Comparison of ENCODE assay signal across 14 cellular contexts in the genomic region with DNA sequence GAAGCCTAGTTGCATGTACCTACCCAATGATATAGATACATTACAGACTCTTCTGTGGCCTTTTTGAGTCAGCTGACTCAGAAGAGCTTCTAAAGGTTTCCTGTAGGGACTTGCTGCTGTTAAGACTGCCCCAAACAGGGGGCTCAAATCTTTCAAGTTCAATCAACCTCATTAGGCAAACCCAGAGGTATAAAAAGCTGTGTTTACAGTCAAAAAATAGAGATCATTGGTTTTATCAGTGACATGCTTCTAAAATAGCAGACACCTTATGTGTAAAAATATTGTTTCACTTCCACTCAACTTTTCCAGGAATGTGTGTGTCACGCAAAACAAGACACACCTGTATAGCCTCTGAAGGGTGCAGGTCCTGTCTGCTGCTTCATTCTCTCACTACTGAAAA.
A peak's percentile ranks its signal among the peaks of the same experiment; 100 is the strongest.
DNase-seq lines count a peak whose midpoint lies in the region; ATAC-seq and TF ChIP-seq lines count a peak whose summit lies in the region.
"Had no signal": no experiment of that assay in that cellular context is flagged by ENCODE, and none has a peak within 500 bp of the region (broad histone marks: within the 10 kb centered on the region; RNA-seq: fewer than 3 reads in every experiment).

No MANE protein-coding gene starts in this region.

- H3K9me3 ChIP-seq in gastrocnemius medialis (no peaks in the 10 kb centered on the region), heart right ventricle (no peaks in the 10 kb centered on the region)
- H3K9me3 ChIP-seq: left lung had no signal

- no peak overlapping the region for H3K4me3 Mint-ChIP-seq in activated T-cell treated with anti-CD3 and anti-CD28 coated beads, Interleukin-2, amount 50 U/mL, for 72 hours
- H3K4me3 Mint-ChIP-seq in activated naive CD4-positive, alpha-beta T cell treated with anti-CD3 and anti-CD28 coated beads, Interleukin-2, amount 10 ng/mL, durations not matched to agents 7 days and 5 days, result no peak overlapping the region

- H3K27ac ChIP-seq in gastrocnemius medialis (no peak overlapping the region), heart right ventricle (no peak overlapping the region)
- H3K27ac ChIP-seq: left lung had no signal

- TF ChIP-seq CTCF in gastrocnemius medialis (IDR thresholded peaks at IDR 0.05 in 4 of 5, conservative IDR thresholded peaks at IDR 0.05 in 1 of 5) (no peak), heart right ventricle (IDR thresholded peaks at IDR 0.05) (no peak)

- no peak overlapping the region for H3K27ac Mint-ChIP-seq in activated T-cell treated with anti-CD3 and anti-CD28 coated beads, Interleukin-2, amount 50 U/mL, for 72 hours
- no peak overlapping the region for H3K27ac Mint-ChIP-seq in activated naive CD4-positive, alpha-beta T cell treated with anti-CD3 and anti-CD28 coated beads, Interleukin-2, amount 10 ng/mL, durations not matched to agents 7 days and 5 days

- no peak for TF ChIP-seq POLR2A in gastrocnemius medialis (IDR thresholded peaks at IDR 0.05)

- H3K4me1 ChIP-seq in gastrocnemius medialis (no peaks in the 10 kb centered on the region), heart right ventricle (no peaks in the 10 kb centered on the region)
- H3K4me1 ChIP-seq: left lung had no signal

- intact Hi-C loops in gastrocnemius medialis (cut with DNase I; ENCODE audit: low total_unique reads) (no loop called here), heart right ventricle (cut with DNase I) (no loop called here)

- peaks cover 0 to 5% of the 10 kb centered on the region in 2 donors for H3K9me3 Mint-ChIP-seq in activated T-cell treated with anti-CD3 and anti-CD28 coated beads, Interleukin-2, amount 50 U/mL, for 72 hours
- no peaks in the 10 kb centered on the region for H3K9me3 Mint-ChIP-seq in activated naive CD4-positive, alpha-beta T cell treated with anti-CD3 and anti-CD28 coated beads, Interleukin-2, amount 10 ng/mL, durations not matched to agents 7 days and 5 days

- H3K27me3 ChIP-seq in gastrocnemius medialis (no peaks in the 10 kb centered on the region), heart right ventricle (no peaks in the 10 kb centered on the region)
- H3K27me3 ChIP-seq: left lung had no signal

- H3K36me3 ChIP-seq in gastrocnemius medialis (no peaks in the 10 kb centered on the region), heart right ventricle (no peaks in the 10 kb centered on the region)
- H3K36me3 ChIP-seq: left lung had no signal

- H3K27me3 Mint-ChIP-seq in activated T-cell treated with anti-CD3 and anti-CD28 coated beads, Interleukin-2, amount 50 U/mL, for 72 hours (ENCODE audit: low read depth), result peaks cover 9% of the 10 kb centered on the region
- H3K27me3 Mint-ChIP-seq in activated naive CD4-positive, alpha-beta T cell treated with anti-CD3 and anti-CD28 coated beads, Interleukin-2, amount 10 ng/mL, durations not matched to agents 7 days and 5 days, result no peaks in the 10 kb centered on the region

- no peaks in the 10 kb centered on the region for H3K36me3 Mint-ChIP-seq in activated T-cell treated with anti-CD3 and anti-CD28 coated beads, Interleukin-2, amount 50 U/mL, for 72 hours (ENCODE audit: insufficient read depth in 2 of 2)
- no peaks in the 10 kb centered on the region for H3K36me3 Mint-ChIP-seq in activated naive CD4-positive, alpha-beta T cell treated with anti-CD3 and anti-CD28 coated beads, Interleukin-2, amount 10 ng/mL, durations not matched to agents 7 days and 5 days

- WGBS in heart right ventricle, 2 donors, result 85 to 87% methylated on average over 1 of the region's 1 CpG

- ATAC-seq in activated T-cell treated with anti-CD3 and anti-CD28 coated beads, Interleukin-2, amount 50 U/mL, for 72 hours (replicated peaks in 1 of 2), result peak; percentile 58 to 67
- ATAC-seq in GM21619 (IDR thresholded peaks at IDR 0.05; ENCODE audit: unreplicated experiment) (peak; percentile 48), HG03139 (IDR thresholded peaks at IDR 0.05; ENCODE audit: unreplicated experiment) (peak; percentile 50), gastrocnemius medialis (no peak), heart right ventricle (no peak)
- ATAC-seq: left lung had no signal

- no peak for DNase-seq in activated T-cell treated with anti-CD3 and anti-CD28 coated beads, Interleukin-2, amount 50 U/mL, for 72 hours
- DNase-seq in activated T-cell treated with anti-CD3 and anti-CD28 coated beads, Interleukin-2, amount 50 U/mL, for 1 hour, result no peak
- DNase-seq in COLO829 (ENCODE audit: low spot score), result no peak
- DNase-seq in gastrocnemius medialis, result no peak
- no peak for DNase-seq in activated naive CD4-positive, alpha-beta T cell treated with anti-CD3 and anti-CD28 coated beads, Interleukin-2, amount 10 ng/mL, durations not matched to agents 7 days and 5 days
- no peak for DNase-seq in heart right ventricle
- DNase-seq: activated CD4-positive, alpha-beta T cell treated with anti-CD3 and anti-CD28 coated beads for 4 hours; activated gamma-delta T cell; head of caudate nucleus; left lung; NCI-H2171 had no signal

- in situ Hi-C loops in gastrocnemius medialis (cut with MboI; ENCODE audit: low sequenced_read_pairs in 4 of 4), result no loop called here

- CTCF ChIA-PET in activated naive CD4-positive, alpha-beta T cell treated with anti-CD3 and anti-CD28 coated beads, Interleukin-2, amount 10 ng/mL, durations not matched to agents 7 days and 5 days (lab: Charles Lee), result interaction anchor here (0.6 kb wide), 1 partner anchor 410 kb away, joined by 3 read pairs; no protein-coding TSS in a partner anchor

- H3K4me1 Mint-ChIP-seq in activated T-cell treated with anti-CD3 and anti-CD28 coated beads, Interleukin-2, amount 50 U/mL, for 72 hours (ENCODE audit: low read depth), result peaks cover 18% of the 10 kb centered on the region
- peaks cover 7% of the 10 kb centered on the region for H3K4me1 Mint-ChIP-seq in activated naive CD4-positive, alpha-beta T cell treated with anti-CD3 and anti-CD28 coated beads, Interleukin-2, amount 10 ng/mL, durations not matched to agents 7 days and 5 days

- H3K4me3 ChIP-seq in gastrocnemius medialis (no peak overlapping the region), heart right ventricle (no peak overlapping the region)
- H3K4me3 ChIP-seq: left lung, skin epidermis had no signal

Comparison
In these comparisons a context has a peak if more than half of its experiments do, and no peak if none do; other contexts are left out.
1. ATAC-seq: peak in activated T-cell treated with anti-CD3 and anti-CD28 coated beads, Interleukin-2, amount 50 U/mL, for 72 hours (2 of 2), GM21619 (single experiment) and HG03139 (single experiment); none in gastrocnemius medialis (0 of 2) and heart right ventricle (0 of 8).